ENCODE assay signal across 9 cellular contexts in the genomic region with DNA sequence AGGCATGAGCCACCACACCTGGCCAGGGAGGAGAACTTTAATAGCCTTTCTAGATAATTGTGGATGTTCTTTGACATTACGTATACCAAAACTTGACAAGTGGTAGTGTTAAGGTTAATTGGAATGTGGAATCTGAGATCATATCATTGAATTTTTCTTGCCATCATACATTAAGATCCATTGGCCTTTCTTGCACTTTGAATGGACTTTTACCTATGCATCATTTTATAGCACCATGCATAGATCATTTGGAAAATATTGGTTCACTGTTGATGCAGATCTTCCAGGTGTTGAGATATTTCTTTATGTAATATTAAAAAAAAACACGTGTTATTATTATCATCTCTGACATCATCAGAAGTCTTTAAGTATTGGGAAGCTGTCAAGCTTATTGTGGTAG.
"Had no signal": no experiment of that assay in that cellular context is flagged by ENCODE, and none has a peak within 500 bp of the region (broad histone marks: within the 10 kb centered on the region; RNA-seq: fewer than 3 reads in every experiment).

No MANE protein-coding gene starts in this region.

- DNase-seq: H9, HCEC 1CT, KBM-7 had no signal

- ATAC-seq: GM23338, HepG2 had no signal

- H3K27ac ChIP-seq: HL-60, KMS-11 had no signal

- H3K4me3 ChIP-seq: GM23338 had no signal

- FAIRE-seq: H1, H54, HepG2 had no signal
